Comparison of ENCODE assay signal across 27 cellular contexts in the genomic region with DNA sequence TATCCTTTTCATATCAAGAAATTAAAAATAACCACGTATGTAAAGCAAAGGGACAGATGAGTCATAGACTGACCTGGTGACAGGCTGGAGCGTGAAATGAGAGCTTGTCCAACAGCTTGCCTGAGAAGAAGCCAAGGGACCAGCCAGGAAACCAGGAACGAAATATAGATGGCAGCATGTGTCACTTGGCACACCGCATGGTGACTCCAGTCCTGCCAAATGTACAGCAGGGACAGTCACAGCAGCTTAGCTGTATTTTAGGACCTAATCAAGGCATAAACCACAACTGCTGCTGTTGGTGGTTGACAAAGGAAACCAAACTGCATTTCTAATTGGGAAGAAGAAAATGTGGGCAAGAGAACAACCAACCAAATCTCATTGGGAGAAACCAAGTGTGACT.
DNase-seq lines count a peak whose midpoint lies in the region; ATAC-seq, FAIRE-seq and TF ChIP-seq lines count a peak whose summit lies in the region.
"Had no signal": no experiment of that assay in that cellular context is flagged by ENCODE, and none has a peak within 500 bp of the region (broad histone marks: within the 10 kb centered on the region; RNA-seq: fewer than 3 reads in every experiment).

No MANE protein-coding gene starts in this region.

- TF ChIP-seq EP300 in HepG2 (IDR thresholded peaks at IDR 0.05; ENCODE audit: low read depth in 2 of 2, low read length in 2 of 2) (no peak), HepG2 (CRISPR knock-in tag; IDR thresholded peaks at IDR 0.05; ENCODE audit: borderline replicate concordance) (no peak)

- peaks cover 14% of the 10 kb centered on the region for H3K9me3 Mint-ChIP-seq in activated T-cell treated with anti-CD3 and anti-CD28 coated beads, Interleukin-2, amount 50 U/mL, for 4 hours
- H3K9me3 Mint-ChIP-seq: H9, HFFc6 had no signal

- no peak for FAIRE-seq in HepG2 (lab: Jason Lieb, UNC)

- no TSS peak for BruUV-seq in HepG2 (replicated peaks; lab: Mats Ljungman, UMichigan)

- TF ChIP-seq CTCF in HepG2 (CRISPR knock-in tag; IDR thresholded peaks at IDR 0.05) (no peak), right lobe of liver (IDR thresholded peaks at IDR 0.05) (no peak), NB4 (IDR thresholded peaks at IDR 0.05; ENCODE audit: low read depth, low read length) (no peak)

- H3K36me3 ChIP-seq in HepG2 (replicated peaks in 1 of 2; ENCODE audit: control insufficient read depth in 1 of 2, insufficient read depth in 2 of 2, low read length in 2 of 2) = no peaks in the 10 kb centered on the region
- no peaks in the 10 kb centered on the region for H3K36me3 ChIP-seq in right lobe of liver
- H3K36me3 ChIP-seq: BLaER1 treated with 17β-estradiol and CSF1 and Interleukin-3, amounts not matched to agents 10 nM and 100 nM; SJSA1 had no signal

- H3K9ac ChIP-seq in HepG2 (ENCODE audit: insufficient read depth, low read depth, low read length) = no peak overlapping the region
- H3K9ac ChIP-seq: BLaER1 treated with 17β-estradiol and CSF1 and Interleukin-3, amounts not matched to agents 10 nM and 100 nM had no signal

- intact Hi-C loops in HepG2 (cut with micrococcal nuclease; ENCODE audit: unreplicated experiment) (no loop called here), right lobe of liver (cut with DNase I) (no loop called here)

- no peak overlapping the region for H3K4me2 ChIP-seq in HepG2 (ENCODE audit: low read depth, low read length)
- H3K4me2 ChIP-seq: PC-9 had no signal

- H3K4me1 Mint-ChIP-seq in activated T-cell treated with anti-CD3 and anti-CD28 coated beads, Interleukin-2, amount 50 U/mL, for 4 hours (ENCODE audit: low read depth) = no peaks in the 10 kb centered on the region
- H3K4me1 Mint-ChIP-seq: H9, IgD-negative memory B cell had no signal

- H3K27me3 Mint-ChIP-seq in activated T-cell treated with anti-CD3 and anti-CD28 coated beads, Interleukin-2, amount 50 U/mL, for 4 hours (ENCODE audit: low read depth) = no peaks in the 10 kb centered on the region
- H3K27me3 Mint-ChIP-seq: CD4-positive, alpha-beta T cell; IgD-negative memory B cell had no signal

- H2AFZ ChIP-seq in HepG2 (ENCODE audit: low read length) = no peak overlapping the region
- H2AFZ ChIP-seq: PC-9 had no signal

- no peak overlapping the region; a peak in 1 of 6 replicates for H3K4me3 ChIP-seq in HepG2 (replicated peaks in 1 of 3; ENCODE audit: insufficient read depth in 1 of 3, low read depth in 2 of 3, low read length in 3 of 3)
- H3K4me3 ChIP-seq in right lobe of liver = no peak overlapping the region
- no peak overlapping the region for H3K4me3 ChIP-seq in NB4 (ENCODE audit: low read depth, low read length)
- H3K4me3 ChIP-seq: BLaER1 treated with 17β-estradiol and CSF1 and Interleukin-3, amounts not matched to agents 10 nM and 100 nM; PC-9; SJSA1 had no signal

- POLR2A ChIA-PET in HepG2 (lab: Yijun Ruan, JAX) = no interaction called here

- no peak for TF ChIP-seq RAD21 in HepG2 (CRISPR knock-in tag; IDR thresholded peaks at IDR 0.05)

- DNase-seq in HepG2 (ENCODE audit: low spot score) (no peak), right lobe of liver (no peak), NB4 (ENCODE audit: low read depth) (peak; percentile 2), D341Med (ENCODE audit: low spot score) (no peak)
- DNase-seq in activated T-cell treated with anti-CD3 and anti-CD28 coated beads, Interleukin-2, amount 50 U/mL, for 4 hours = no peak
- DNase-seq: CD4-positive, alpha-beta T cell; DMS79; GF-D8; H9; HFFc6; NCI-H1092 treated with DMSO at 0.1 percent for 48 hours; NCI-H1436; NCI-H1930; NCI-H2107; NCI-H446; NCI-H524 treated with DMSO at 0.1 percent for 48 hours; NCI-H774; NK-92 treated with Interleukin-12 subunit alpha and Interleukin-12 subunit beta, amount 100 ng/mL, for 24 hours; PC-9; Right ventricle myocardium superior; RPMI8226; T-helper 1 cell had no signal

- TF ChIP-seq POLR2A in HepG2 (IDR thresholded peaks at IDR 0.05; ENCODE audit: insufficient read depth in 1 of 2, low read depth in 2 of 2, low read length in 2 of 2) (no peak), right lobe of liver (IDR thresholded peaks at IDR 0.05) (no peak), NB4 (IDR thresholded peaks at IDR 0.05; ENCODE audit: extremely low read depth, insufficient read length) (no peak)

- in situ Hi-C loops in HepG2 (cut with HindIII; ENCODE audit: extremely low pct_ligation_motif_present, low pct_unique_long_range_greater_than_20kb) = no loop called here

- no peak overlapping the region for H3K4me3 Mint-ChIP-seq in activated T-cell treated with anti-CD3 and anti-CD28 coated beads, Interleukin-2, amount 50 U/mL, for 4 hours
- H3K4me3 Mint-ChIP-seq: CD4-positive, alpha-beta T cell; H9; HFFc6; IgD-negative memory B cell had no signal

- H3K79me2 ChIP-seq in HepG2 (ENCODE audit: insufficient read depth, low read length) = no peaks in the 10 kb centered on the region

- ATAC-seq in HepG2 (no peak), right lobe of liver (no peak), esophagus mucosa (peak; percentile 28), GM18517 (IDR thresholded peaks at IDR 0.05; ENCODE audit: unreplicated experiment) (no peak)
- no peak for ATAC-seq in activated T-cell treated with anti-CD3 and anti-CD28 coated beads, Interleukin-2, amount 50 U/mL, for 4 hours

- peaks cover 70% of the 10 kb centered on the region for H3K9me3 ChIP-seq in HepG2 (ENCODE audit: low read length)
- H3K9me3 ChIP-seq in right lobe of liver = no peaks in the 10 kb centered on the region
- H3K9me3 ChIP-seq: BLaER1 treated with 17β-estradiol and CSF1 and Interleukin-3, amounts not matched to agents 10 nM and 100 nM; SJSA1 had no signal

- H3K27me3 ChIP-seq in HepG2 (ENCODE audit: control insufficient read depth in 1 of 2, insufficient read depth in 2 of 2, low read length in 2 of 2) (no peaks in the 10 kb centered on the region), right lobe of liver (no peaks in the 10 kb centered on the region)
- H3K27me3 ChIP-seq: BLaER1 treated with 17β-estradiol and CSF1 and Interleukin-3, amounts not matched to agents 10 nM and 100 nM; SJSA1 had no signal

- H4K20me1 ChIP-seq in HepG2 (ENCODE audit: insufficient read depth, low read length) = no peaks in the 10 kb centered on the region
- H4K20me1 ChIP-seq: BLaER1 treated with 17β-estradiol and CSF1 and Interleukin-3, amounts not matched to agents 10 nM and 100 nM had no signal

- H3K36me3 Mint-ChIP-seq in activated T-cell treated with anti-CD3 and anti-CD28 coated beads, Interleukin-2, amount 50 U/mL, for 4 hours (ENCODE audit: insufficient read depth) = no peaks in the 10 kb centered on the region
- H3K36me3 Mint-ChIP-seq: IgD-negative memory B cell had no signal

- H3K4me1 ChIP-seq in HepG2 (ENCODE audit: insufficient read depth, low read length) (no peaks in the 10 kb centered on the region), right lobe of liver (no peaks in the 10 kb centered on the region)
- H3K4me1 ChIP-seq: SJSA1 had no signal

- 25% methylated on average over 4 of the region's 4 CpGs for WGBS in HepG2 (ENCODE audit: low lambda C conversion rate)
- 73% methylated on average over 4 of the region's 4 CpGs for WGBS in right lobe of liver (ENCODE audit: insufficient coverage, low coverage, low lambda C conversion rate, missing lambda C conversion rate)

- CTCF ChIA-PET in HepG2 (lab: Yijun Ruan, JAX; ENCODE audit: low intra/inter-chr PET ratio, low total read pairs) = no interaction called here

- H3K27ac ChIP-seq in HepG2 (ENCODE audit: extremely low read length, insufficient read depth, low read length) (no peak overlapping the region), right lobe of liver (no peak overlapping the region)
- H3K27ac ChIP-seq: BLaER1 treated with 17β-estradiol and CSF1 and Interleukin-3, amounts not matched to agents 10 nM and 100 nM; PC-9; SJSA1 had no signal

TF ChIP-seq in HepG2, 621 proteins besides CTCF, POLR2A, EP300 and RAD21:
- TF ChIP-seq, protein P1, sequence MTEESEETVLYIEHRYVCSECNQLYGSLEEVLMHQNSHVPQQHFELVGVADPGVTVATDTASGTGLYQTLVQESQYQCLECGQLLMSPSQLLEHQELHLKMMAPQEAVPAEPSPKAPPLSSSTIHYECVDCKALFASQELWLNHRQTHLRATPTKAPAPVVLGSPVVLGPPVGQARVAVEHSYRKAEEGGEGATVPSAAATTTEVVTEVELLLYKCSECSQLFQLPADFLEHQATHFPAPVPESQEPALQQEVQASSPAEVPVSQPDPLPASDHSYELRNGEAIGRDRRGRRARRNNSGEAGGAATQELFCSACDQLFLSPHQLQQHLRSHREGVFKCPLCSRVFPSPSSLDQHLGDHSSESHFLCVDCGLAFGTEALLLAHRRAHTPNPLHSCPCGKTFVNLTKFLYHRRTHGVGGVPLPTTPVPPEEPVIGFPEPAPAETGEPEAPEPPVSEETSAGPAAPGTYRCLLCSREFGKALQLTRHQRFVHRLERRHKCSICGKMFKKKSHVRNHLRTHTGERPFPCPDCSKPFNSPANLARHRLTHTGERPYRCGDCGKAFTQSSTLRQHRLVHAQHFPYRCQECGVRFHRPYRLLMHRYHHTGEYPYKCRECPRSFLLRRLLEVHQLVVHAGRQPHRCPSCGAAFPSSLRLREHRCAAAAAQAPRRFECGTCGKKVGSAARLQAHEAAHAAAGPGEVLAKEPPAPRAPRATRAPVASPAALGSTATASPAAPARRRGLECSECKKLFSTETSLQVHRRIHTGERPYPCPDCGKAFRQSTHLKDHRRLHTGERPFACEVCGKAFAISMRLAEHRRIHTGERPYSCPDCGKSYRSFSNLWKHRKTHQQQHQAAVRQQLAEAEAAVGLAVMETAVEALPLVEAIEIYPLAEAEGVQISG (CRISPR knock-in tag; IDR thresholded peaks at IDR 0.05) = no peak
- TF ChIP-seq ZNF263 (CRISPR knock-in tag; IDR thresholded peaks at IDR 0.05) (no peak), CREB1 (IDR thresholded peaks at IDR 0.05) (0 out of 2 replicates have a peak, but pooled peaks have one; percentile 9), CREB1 (CRISPR knock-in tag; IDR thresholded peaks at IDR 0.05) (no peak)
- TF ChIP-seq, protein P2, sequence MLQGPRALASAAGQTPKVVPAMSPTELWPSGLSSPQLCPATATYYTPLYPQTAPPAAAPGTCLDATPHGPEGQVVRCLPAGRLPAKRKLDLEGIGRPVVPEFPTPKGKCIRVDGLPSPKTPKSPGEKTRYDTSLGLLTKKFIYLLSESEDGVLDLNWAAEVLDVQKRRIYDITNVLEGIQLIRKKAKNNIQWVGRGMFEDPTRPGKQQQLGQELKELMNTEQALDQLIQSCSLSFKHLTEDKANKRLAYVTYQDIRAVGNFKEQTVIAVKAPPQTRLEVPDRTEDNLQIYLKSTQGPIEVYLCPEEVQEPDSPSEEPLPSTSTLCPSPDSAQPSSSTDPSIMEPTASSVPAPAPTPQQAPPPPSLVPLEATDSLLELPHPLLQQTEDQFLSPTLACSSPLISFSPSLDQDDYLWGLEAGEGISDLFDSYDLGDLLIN (CRISPR knock-in tag; IDR thresholded peaks at IDR 0.05; ENCODE audit: borderline replicate concordance) = no peak
